ENCODE assay signal across 15 cellular contexts in genomic region chr19:8494158-8494557, GRCh38. TPM values are rescaled to one million over a fixed set of nuclear protein-coding genes. Genes with fewer than 3 reads are reported as not detected.
DNase-seq lines count a peak whose midpoint lies in the region; ATAC-seq and TF ChIP-seq lines count a peak whose summit lies in the region.
"Had no signal": no experiment of that assay in that cellular context is flagged by ENCODE, and none has a peak within 500 bp of the region (broad histone marks: within the 10 kb centered on the region; RNA-seq: fewer than 3 reads in every experiment).

No MANE protein-coding gene starts in this region.

- peak; percentile 33 for DNase-seq in activated CD4-positive, alpha-beta memory T cell treated with anti-CD3 and anti-CD28 coated beads for 36 hours
- no peak for DNase-seq in activated CD4-positive, alpha-beta memory T cell treated with anti-CD3 and anti-CD28 coated beads, Interleukin-2, amount 10 ng/mL, durations not matched to agents 7 days and 5 days
- no peak for DNase-seq in T-helper 17 cell
- DNase-seq in mesenchymal stem cell: peak; percentile 18
- DNase-seq in transverse colon: no peak
- no peak for DNase-seq in DMS53 (lab: John Stamatoyannopoulos, UW)
- no peak for DNase-seq in AG08395 (ENCODE audit: low spot score)
- DNase-seq: brain microvascular endothelial cell, left ventricle myocardium superior, PC-3, T1000, uterus had no signal

- POLR2A ChIA-PET in activated CD4-positive, alpha-beta memory T cell treated with anti-CD3 and anti-CD28 coated beads for 36 hours (lab: Charles Lee): no interaction called here
- POLR2A ChIA-PET in activated CD4-positive, alpha-beta memory T cell treated with anti-CD3 and anti-CD28 coated beads, Interleukin-2, amount 10 ng/mL, durations not matched to agents 7 days and 5 days (lab: Charles Lee): interaction anchor here (0.8 to 2.6 kb wide), 4 partner anchors 11 to 51 kb away, joined by 3 to 14 read pairs (median 6); partner anchors contain the start of gene ZNF414

- H3K9me3 Mint-ChIP-seq in activated CD4-positive, alpha-beta memory T cell treated with anti-CD3 and anti-CD28 coated beads for 36 hours: no peaks in the 10 kb centered on the region
- H3K9me3 Mint-ChIP-seq in activated CD4-positive, alpha-beta memory T cell treated with anti-CD3 and anti-CD28 coated beads, Interleukin-2, amount 10 ng/mL, durations not matched to agents 7 days and 5 days: no peaks in the 10 kb centered on the region
- H3K9me3 Mint-ChIP-seq: neural progenitor cell had no signal

- H3K18ac ChIP-seq in mesenchymal stem cell (ENCODE audit: low read depth in 1 of 2, low read length in 2 of 2): no peak overlapping the region

- no peak overlapping the region for H3K4me2 ChIP-seq in mesenchymal stem cell (ENCODE audit: low read length, poor library complexity, severe bottlenecking)
- H3K4me2 ChIP-seq: neural progenitor cell had no signal

- no peak overlapping the region for H2AFZ ChIP-seq in mesenchymal stem cell (ENCODE audit: low read depth, low read length)
- H2AFZ ChIP-seq: neural progenitor cell had no signal

- peaks cover 8% of the 10 kb centered on the region for H3K4me1 Mint-ChIP-seq in activated CD4-positive, alpha-beta memory T cell treated with anti-CD3 and anti-CD28 coated beads for 36 hours (ENCODE audit: low read depth)
- H3K4me1 Mint-ChIP-seq in activated CD4-positive, alpha-beta memory T cell treated with anti-CD3 and anti-CD28 coated beads, Interleukin-2, amount 10 ng/mL, durations not matched to agents 7 days and 5 days: peaks cover 14% of the 10 kb centered on the region
- H3K4me1 Mint-ChIP-seq in T-helper 17 cell: peaks cover 6% of the 10 kb centered on the region

- no peak overlapping the region for H2BK12ac ChIP-seq in mesenchymal stem cell (ENCODE audit: low read length in 2 of 2)

- no peak for TF ChIP-seq POLR2A in transverse colon (IDR thresholded peaks at IDR 0.05)

- H3K27me3 Mint-ChIP-seq in activated CD4-positive, alpha-beta memory T cell treated with anti-CD3 and anti-CD28 coated beads for 36 hours: no peaks in the 10 kb centered on the region
- no peaks in the 10 kb centered on the region for H3K27me3 Mint-ChIP-seq in activated CD4-positive, alpha-beta memory T cell treated with anti-CD3 and anti-CD28 coated beads, Interleukin-2, amount 10 ng/mL, durations not matched to agents 7 days and 5 days
- H3K27me3 Mint-ChIP-seq in T-helper 17 cell: no peaks in the 10 kb centered on the region

- no peak for TF ChIP-seq CTCF in transverse colon (IDR thresholded peaks at IDR 0.05)

- peak; percentile 22 for ATAC-seq in T-helper 17 cell
- ATAC-seq: HCT116, left ventricle myocardium superior, PC-3 had no signal

- no peaks in the 10 kb centered on the region for H3K9me3 ChIP-seq in HUES64 (ENCODE audit: insufficient read depth, low read depth, low read length)
- no peaks in the 10 kb centered on the region for H3K9me3 ChIP-seq in T-helper 17 cell (ENCODE audit: control insufficient read depth, low read length, poor library complexity, severe bottlenecking)
- no peaks in the 10 kb centered on the region for H3K9me3 ChIP-seq in mesenchymal stem cell (ENCODE audit: control insufficient read depth, low read length)
- H3K9me3 ChIP-seq in transverse colon: no peaks in the 10 kb centered on the region
- H3K9me3 ChIP-seq: uterus had no signal

- H3K36me3 Mint-ChIP-seq in activated CD4-positive, alpha-beta memory T cell treated with anti-CD3 and anti-CD28 coated beads for 36 hours: peaks cover 2% of the 10 kb centered on the region
- peaks cover 7% of the 10 kb centered on the region for H3K36me3 Mint-ChIP-seq in activated CD4-positive, alpha-beta memory T cell treated with anti-CD3 and anti-CD28 coated beads, Interleukin-2, amount 10 ng/mL, durations not matched to agents 7 days and 5 days (ENCODE audit: low read depth)
- no peaks in the 10 kb centered on the region for H3K36me3 Mint-ChIP-seq in T-helper 17 cell (ENCODE audit: low read depth)
- H3K36me3 Mint-ChIP-seq: neural progenitor cell had no signal

- no peaks in the 10 kb centered on the region for H3K27me3 ChIP-seq in HUES64 (ENCODE audit: insufficient read depth, low read length)
- no peaks in the 10 kb centered on the region for H3K27me3 ChIP-seq in mesenchymal stem cell (ENCODE audit: control insufficient read depth in 1 of 2, insufficient read depth in 1 of 2, low read length in 2 of 2)
- no peaks in the 10 kb centered on the region for H3K27me3 ChIP-seq in transverse colon
- H3K27me3 ChIP-seq: brain microvascular endothelial cell, neural progenitor cell, uterus had no signal

- no peak overlapping the region for H4K91ac ChIP-seq in mesenchymal stem cell (ENCODE audit: low read length)

- no peak overlapping the region for H2AK5ac ChIP-seq in mesenchymal stem cell (ENCODE audit: low read length, severe bottlenecking)

- peaks cover 1% of the 10 kb centered on the region for H3K36me3 ChIP-seq in HUES64 (ENCODE audit: insufficient read depth, low read length)
- H3K36me3 ChIP-seq in mesenchymal stem cell (ENCODE audit: control insufficient read depth in 1 of 2, insufficient read depth in 2 of 2, low read depth in 1 of 2, low read length in 2 of 2): peaks cover 5 to 30% of the 10 kb centered on the region in 2 experiments
- no peaks in the 10 kb centered on the region for H3K36me3 ChIP-seq in transverse colon
- H3K36me3 ChIP-seq: neural progenitor cell, uterus had no signal

- no peak overlapping the region for H2BK5ac ChIP-seq in mesenchymal stem cell (ENCODE audit: low read depth, low read length, poor library complexity, severe bottlenecking)

- H4K8ac ChIP-seq in mesenchymal stem cell (ENCODE audit: low read length): peak overlapping the region; percentile 72

- 75% methylated on average over 7 of the region's 7 CpGs for WGBS in HUES64
- WGBS in mesenchymal stem cell: 59% methylated on average over 7 of the region's 7 CpGs
- 80 to 85% methylated on average over 2 to 7 of the region's 7 CpGs for WGBS in transverse colon (ENCODE audit: low coverage in 1 of 2), 2 donors

- H3K4me3 ChIP-seq in HUES64 (ENCODE audit: low read length) (no peak overlapping the region), mesenchymal stem cell (ENCODE audit: insufficient read depth in 1 of 2, low read depth in 1 of 2, low read length in 2 of 2) (no peak overlapping the region), transverse colon (no peak overlapping the region)
- H3K4me3 ChIP-seq: neural progenitor cell, uterus had no signal

- H3K23ac ChIP-seq in mesenchymal stem cell (ENCODE audit: low read length in 2 of 2): no peak overlapping the region

- CTCF ChIA-PET in activated CD4-positive, alpha-beta memory T cell treated with anti-CD3 and anti-CD28 coated beads for 36 hours (lab: Charles Lee): interaction anchor here (0.6 to 3.2 kb wide), 4 partner anchors 12 to 114 kb away, joined by 3 to 16 read pairs (median 4); partner anchors contain the start of gene ZNF414
- CTCF ChIA-PET in activated CD4-positive, alpha-beta memory T cell treated with anti-CD3 and anti-CD28 coated beads, Interleukin-2, amount 10 ng/mL, durations not matched to agents 7 days and 5 days (lab: Charles Lee): interaction anchor here (1.3 kb wide), 1 partner anchor 11 kb away, joined by 7 read pairs; no protein-coding TSS in a partner anchor

- H2BK120ac ChIP-seq in mesenchymal stem cell (ENCODE audit: low read depth, low read length): no peak overlapping the region

- H3K9ac ChIP-seq in HUES64 (ENCODE audit: low read depth, low read length): 0 out of 2 replicates have a peak overlapping the region, but pooled peaks have one; percentile 26
- H3K9ac ChIP-seq in mesenchymal stem cell (ENCODE audit: low read length): no peak overlapping the region
- H3K9ac ChIP-seq: neural progenitor cell had no signal

- H3K27ac ChIP-seq in HUES64 (ENCODE audit: low read depth, low read length) (no peak overlapping the region), mesenchymal stem cell (ENCODE audit: low read length, poor library complexity, severe bottlenecking) (no peak overlapping the region), transverse colon (no peak overlapping the region)
- H3K27ac ChIP-seq: brain microvascular endothelial cell, neural progenitor cell, uterus had no signal

- H2BK15ac ChIP-seq in mesenchymal stem cell (ENCODE audit: low read depth, poor library complexity, severe bottlenecking): peak overlapping the region; percentile 33

- no peak overlapping the region for H3K14ac ChIP-seq in mesenchymal stem cell (ENCODE audit: low read length in 2 of 2)

- no peak overlapping the region for H3K4me3 Mint-ChIP-seq in activated CD4-positive, alpha-beta memory T cell treated with anti-CD3 and anti-CD28 coated beads for 36 hours
- no peak overlapping the region for H3K4me3 Mint-ChIP-seq in activated CD4-positive, alpha-beta memory T cell treated with anti-CD3 and anti-CD28 coated beads, Interleukin-2, amount 10 ng/mL, durations not matched to agents 7 days and 5 days
- no peak overlapping the region for H3K4me3 Mint-ChIP-seq in T-helper 17 cell
- H3K4me3 Mint-ChIP-seq: neural progenitor cell had no signal

- no peak for TF ChIP-seq EP300 in transverse colon (IDR thresholded peaks at IDR 0.05; ENCODE audit: low read depth)

- peaks cover 9% of the 10 kb centered on the region for H3K79me1 ChIP-seq in mesenchymal stem cell (replicated peaks; ENCODE audit: low read length, poor library complexity, severe bottlenecking)

- no peak overlapping the region for H3K27ac Mint-ChIP-seq in activated CD4-positive, alpha-beta memory T cell treated with anti-CD3 and anti-CD28 coated beads for 36 hours
- no peak overlapping the region for H3K27ac Mint-ChIP-seq in activated CD4-positive, alpha-beta memory T cell treated with anti-CD3 and anti-CD28 coated beads, Interleukin-2, amount 10 ng/mL, durations not matched to agents 7 days and 5 days
- H3K27ac Mint-ChIP-seq in T-helper 17 cell: peak overlapping the region; percentile 45
- H3K27ac Mint-ChIP-seq: neural progenitor cell had no signal

- intact Hi-C loops in activated CD4-positive, alpha-beta memory T cell treated with anti-CD3 and anti-CD28 coated beads for 36 hours (cut with micrococcal nuclease): no loop called here
- intact Hi-C loops in transverse colon (cut with DNase I; ENCODE audit: low total_unique reads): no loop called here

- no peak overlapping the region for H3K4ac ChIP-seq in mesenchymal stem cell (ENCODE audit: low read depth in 1 of 2, low read length in 2 of 2)

- H3K4me1 ChIP-seq in HUES64 (ENCODE audit: insufficient read depth, low read length) (no peaks in the 10 kb centered on the region), mesenchymal stem cell (ENCODE audit: control insufficient read depth, insufficient read depth, low read depth, low read length) (no peaks in the 10 kb centered on the region), transverse colon (no peaks in the 10 kb centered on the region)
- H3K4me1 ChIP-seq: uterus had no signal

- in situ Hi-C loops in transverse colon (cut with MboI; ENCODE audit: low pct_ligation_motif_present in 1 of 4, low pct_unique_long_range_greater_than_20kb in 1 of 4, low sequenced_read_pairs in 3 of 4): no loop called here

RNA-seq across cellular contexts. Expression of gene PRAM1, which starts 8.3 kb away (rescaled TPM):
- total RNA-seq in activated CD4-positive, alpha-beta memory T cell treated with anti-CD3 and anti-CD28 coated beads for 36 hours: under 1 TPM; 0.73 to 1.00 TPM
- total RNA-seq in activated CD4-positive, alpha-beta memory T cell treated with anti-CD3 and anti-CD28 coated beads, Interleukin-2, amount 10 ng/mL, durations not matched to agents 7 days and 5 days: under 1 TPM; 0.58 to 0.63 TPM
- not detected for polyA plus RNA-seq in HUES64 (2013, experiment 1 of 2)
- 0.25 TPM for polyA plus RNA-seq in HUES64 (2013, experiment 2 of 2)
- total RNA-seq in T-helper 17 cell (1 to 10 TPM; 5.2 to 7.4 TPM), transverse colon (1 to 10 TPM in 1 of 4 donors, under 1 TPM in 1, not detected in 2; 0.95 to 6.4 TPM)
- 0.03 TPM for polyA plus RNA-seq in mesenchymal stem cell (2013, experiment 1 of 2)
- not detected for polyA plus RNA-seq in mesenchymal stem cell (2013, experiment 2 of 2)
- total RNA-seq: PC-3 had no signal

RNA-seq across cellular contexts. Expression of gene ZNF414, which starts 19.8 kb away (rescaled TPM):
- 10 to 100 TPM; 19.7 to 24.6 TPM for total RNA-seq in activated CD4-positive, alpha-beta memory T cell treated with anti-CD3 and anti-CD28 coated beads for 36 hours
- 10 to 100 TPM; 29.7 to 33.3 TPM for total RNA-seq in activated CD4-positive, alpha-beta memory T cell treated with anti-CD3 and anti-CD28 coated beads, Interleukin-2, amount 10 ng/mL, durations not matched to agents 7 days and 5 days
- polyA plus RNA-seq in HUES64 (2013, experiment 1 of 2): 19.2 TPM
- polyA plus RNA-seq in HUES64 (2013, experiment 2 of 2): 26.3 TPM
- 10 to 100 TPM; 45.1 to 46.2 TPM for total RNA-seq in T-helper 17 cell
- polyA plus RNA-seq in mesenchymal stem cell (2013, experiment 1 of 2): 21.2 TPM
- polyA plus RNA-seq in mesenchymal stem cell (2013, experiment 2 of 2): 19.1 TPM
- 10 to 100 TPM in 3 of 4 donors, 1 to 10 TPM in 1; 7.8 to 13.8 (median 11.0) TPM for total RNA-seq in transverse colon

RNA-seq across cellular contexts. Expression of gene HNRNPM, which starts 49.4 kb away (rescaled TPM):
- 100 to 1,000 TPM; 237 to 238 TPM for total RNA-seq in activated CD4-positive, alpha-beta memory T cell treated with anti-CD3 and anti-CD28 coated beads for 36 hours
- total RNA-seq in activated CD4-positive, alpha-beta memory T cell treated with anti-CD3 and anti-CD28 coated beads, Interleukin-2, amount 10 ng/mL, durations not matched to agents 7 days and 5 days: 100 to 1,000 TPM; 205 to 211 TPM
- 364 TPM for polyA plus RNA-seq in HUES64 (2013, experiment 1 of 2)
- 312 TPM for polyA plus RNA-seq in HUES64 (2013, experiment 2 of 2)
- total RNA-seq in T-helper 17 cell: 100 to 1,000 TPM; 248 to 259 TPM
- 84.5 TPM for polyA plus RNA-seq in mesenchymal stem cell (2013, experiment 1 of 2)
- polyA plus RNA-seq in mesenchymal stem cell (2013, experiment 2 of 2): 82.9 TPM
- 100 to 1,000 TPM in 2 of 4 donors, 10 to 100 TPM in 2; 72.2 to 164 (median 101) TPM for total RNA-seq in transverse colon

Comparison
In these comparisons a context has a peak if more than half of its experiments do, and no peak if none do; other contexts are left out.
1. DNase-seq: peak in activated CD4-positive, alpha-beta memory T cell treated with anti-CD3 and anti-CD28 coated beads for 36 hours (single experiment) and mesenchymal stem cell (single experiment); none in activated CD4-positive, alpha-beta memory T cell treated with anti-CD3 and anti-CD28 coated beads, Interleukin-2, amount 10 ng/mL, durations not matched to agents 7 days and 5 days (single experiment), T-helper 17 cell (0 of 3), transverse colon (single experiment), DMS53 (single experiment) and AG08395 (single experiment).